Comparison of ENCODE assay signal across 23 cellular contexts in genomic region chr14:101599234-101599885, GRCh38. TPM values are rescaled to one million over a fixed set of nuclear protein-coding genes. Genes with fewer than 3 reads are reported as not detected.
DNase-seq lines count a peak whose midpoint lies in the region; ATAC-seq and TF ChIP-seq lines count a peak whose summit lies in the region.
"Had no signal": no experiment of that assay in that cellular context is flagged by ENCODE, and none has a peak within 500 bp of the region (broad histone marks: within the 10 kb centered on the region; RNA-seq: fewer than 3 reads in every experiment).

No MANE protein-coding gene starts in this region.

- H3K4me3 Mint-ChIP-seq in activated CD8-positive, alpha-beta T cell treated with anti-CD3 and anti-CD28 coated beads, Interleukin-2, amount 10 ng/mL, durations not matched to agents 7 days and 5 days, result no peak overlapping the region
- H3K4me3 Mint-ChIP-seq in activated CD8-positive, alpha-beta T cell treated with anti-CD3 and anti-CD28 coated beads for 36 hours, result no peak overlapping the region
- no peak overlapping the region for H3K4me3 Mint-ChIP-seq in stimulated activated effector memory CD8-positive, alpha-beta T cell treated with anti-CD3 and anti-CD28 coated beads, Interleukin-12 subunit alpha, Interleukin-12 subunit beta, amount 100 ng/mL, for 72 hours
- H3K4me3 Mint-ChIP-seq: CD8-positive, alpha-beta T cell; IgD-negative memory B cell had no signal

- H3K4me3 ChIP-seq in left ventricle myocardium inferior (no peak overlapping the region), heart left ventricle (no peak overlapping the region), esophagus muscularis mucosa (no peak overlapping the region)
- H3K4me3 ChIP-seq: GM12878 had no signal

- POLR2A ChIA-PET in activated CD8-positive, alpha-beta T cell treated with anti-CD3 and anti-CD28 coated beads, Interleukin-2, amount 10 ng/mL, durations not matched to agents 7 days and 5 days (lab: Charles Lee), result no interaction called here
- POLR2A ChIA-PET in activated CD8-positive, alpha-beta T cell treated with anti-CD3 and anti-CD28 coated beads for 36 hours (lab: Charles Lee), result interaction anchor here (0.8 kb wide), 1 partner anchor 36 kb away, joined by 3 read pairs; no protein-coding TSS in a partner anchor

- H3K27me3 ChIP-seq in left ventricle myocardium inferior (ENCODE audit: low read depth) (peaks cover 42% of the 10 kb centered on the region), heart left ventricle (peaks cover 0 to 7% (median 0%) of the 10 kb centered on the region in 9 donors), esophagus muscularis mucosa (peaks cover 0 to 22% (median 0%) of the 10 kb centered on the region in 4 donors)

- peaks cover 38% of the 10 kb centered on the region for H3K4me1 Mint-ChIP-seq in activated CD8-positive, alpha-beta T cell treated with anti-CD3 and anti-CD28 coated beads, Interleukin-2, amount 10 ng/mL, durations not matched to agents 7 days and 5 days (ENCODE audit: low read depth)
- peaks cover 35% of the 10 kb centered on the region for H3K4me1 Mint-ChIP-seq in activated CD8-positive, alpha-beta T cell treated with anti-CD3 and anti-CD28 coated beads for 36 hours (ENCODE audit: low read depth)
- H3K4me1 Mint-ChIP-seq in stimulated activated effector memory CD8-positive, alpha-beta T cell treated with anti-CD3 and anti-CD28 coated beads, Interleukin-12 subunit alpha, Interleukin-12 subunit beta, amount 100 ng/mL, for 72 hours, result peaks cover 37% of the 10 kb centered on the region

- ATAC-seq in activated CD8-positive, alpha-beta T cell treated with anti-CD3 and anti-CD28 coated beads, Interleukin-2, amount 10 ng/mL, durations not matched to agents 7 days and 5 days, result no peak
- ATAC-seq in activated CD8-positive, alpha-beta T cell treated with anti-CD3 and anti-CD28 coated beads for 36 hours, result no peak
- no peak for ATAC-seq in heart left ventricle
- ATAC-seq in stimulated activated effector memory CD8-positive, alpha-beta T cell treated with anti-CD3 and anti-CD28 coated beads, Interleukin-12 subunit alpha, Interleukin-12 subunit beta, amount 100 ng/mL, for 72 hours, result no peak
- ATAC-seq: CD8-positive, alpha-beta T cell; GM12878; PC-3 had no signal

- peaks cover 25% of the 10 kb centered on the region for H3K36me3 Mint-ChIP-seq in activated CD8-positive, alpha-beta T cell treated with anti-CD3 and anti-CD28 coated beads, Interleukin-2, amount 10 ng/mL, durations not matched to agents 7 days and 5 days (ENCODE audit: low read depth)
- peaks cover 7% of the 10 kb centered on the region for H3K36me3 Mint-ChIP-seq in activated CD8-positive, alpha-beta T cell treated with anti-CD3 and anti-CD28 coated beads for 36 hours (ENCODE audit: low read depth)
- peaks cover 5% of the 10 kb centered on the region for H3K36me3 Mint-ChIP-seq in stimulated activated effector memory CD8-positive, alpha-beta T cell treated with anti-CD3 and anti-CD28 coated beads, Interleukin-12 subunit alpha, Interleukin-12 subunit beta, amount 100 ng/mL, for 72 hours
- H3K36me3 Mint-ChIP-seq: CD8-positive, alpha-beta T cell had no signal

- DNase-seq in activated CD8-positive, alpha-beta T cell treated with anti-CD3 and anti-CD28 coated beads, Interleukin-2, amount 10 ng/mL, durations not matched to agents 7 days and 5 days, result peak; percentile 8
- DNase-seq in activated CD8-positive, alpha-beta T cell treated with anti-CD3 and anti-CD28 coated beads for 36 hours, result no peak
- peak; percentile 5 for DNase-seq in left ventricle myocardium inferior
- DNase-seq in heart left ventricle, result no peak
- DNase-seq in esophagus muscularis mucosa (ENCODE audit: extremely low spot score), result peak; percentile 53
- no peak for DNase-seq in stimulated activated effector memory CD8-positive, alpha-beta T cell treated with anti-CD3 and anti-CD28 coated beads, Interleukin-12 subunit alpha, Interleukin-12 subunit beta, amount 100 ng/mL, for 72 hours (ENCODE audit: low spot score in 2 of 2)
- no peak for DNase-seq in kidney glomerular epithelial cell (lab: John Stamatoyannopoulos, UW)
- no peak for DNase-seq in Ammon's horn (ENCODE audit: low spot score)
- DNase-seq: Calu3, EL, Karpas-422, NCI-H1417 treated with DMSO at 0.1 percent for 48 hours, NCI-H1930, NCI-H345, NCI-H524 treated with DMSO at 0.1 percent for 48 hours, PC-3, RPMI8226 had no signal

- no peaks in the 10 kb centered on the region for H3K27me3 Mint-ChIP-seq in activated CD8-positive, alpha-beta T cell treated with anti-CD3 and anti-CD28 coated beads, Interleukin-2, amount 10 ng/mL, durations not matched to agents 7 days and 5 days (ENCODE audit: low read depth)
- no peaks in the 10 kb centered on the region for H3K27me3 Mint-ChIP-seq in activated CD8-positive, alpha-beta T cell treated with anti-CD3 and anti-CD28 coated beads for 36 hours
- H3K27me3 Mint-ChIP-seq: IgD-negative memory B cell had no signal

- H3K9me3 Mint-ChIP-seq in activated CD8-positive, alpha-beta T cell treated with anti-CD3 and anti-CD28 coated beads, Interleukin-2, amount 10 ng/mL, durations not matched to agents 7 days and 5 days (ENCODE audit: insufficient read depth), result peaks cover 15% of the 10 kb centered on the region
- H3K9me3 Mint-ChIP-seq in activated CD8-positive, alpha-beta T cell treated with anti-CD3 and anti-CD28 coated beads for 36 hours, result peaks cover 13% of the 10 kb centered on the region
- peaks cover 3% of the 10 kb centered on the region for H3K9me3 Mint-ChIP-seq in stimulated activated effector memory CD8-positive, alpha-beta T cell treated with anti-CD3 and anti-CD28 coated beads, Interleukin-12 subunit alpha, Interleukin-12 subunit beta, amount 100 ng/mL, for 72 hours

- H3K27ac ChIP-seq in left ventricle myocardium inferior (replicated peaks), result no peak overlapping the region
- H3K27ac ChIP-seq in heart left ventricle, result no peak overlapping the region
- no peak overlapping the region for H3K27ac ChIP-seq in esophagus muscularis mucosa (replicated peaks in 1 of 4)

- H3K9me3 ChIP-seq in left ventricle myocardium inferior (replicated peaks) (peaks cover 26% of the 10 kb centered on the region), heart left ventricle (peaks cover 0 to 8% (median 0%) of the 10 kb centered on the region in 12 donors), esophagus muscularis mucosa (peaks cover 0 to 15% (median 3%) of the 10 kb centered on the region in 4 donors)

- CTCF ChIA-PET in activated CD8-positive, alpha-beta T cell treated with anti-CD3 and anti-CD28 coated beads, Interleukin-2, amount 10 ng/mL, durations not matched to agents 7 days and 5 days (lab: Charles Lee), result no interaction called here
- CTCF ChIA-PET in activated CD8-positive, alpha-beta T cell treated with anti-CD3 and anti-CD28 coated beads for 36 hours (lab: Charles Lee), result no interaction called here

- no peak for TF ChIP-seq EP300 in esophagus muscularis mucosa (IDR thresholded peaks at IDR 0.05)

- H3K27ac Mint-ChIP-seq in activated CD8-positive, alpha-beta T cell treated with anti-CD3 and anti-CD28 coated beads, Interleukin-2, amount 10 ng/mL, durations not matched to agents 7 days and 5 days, result no peak overlapping the region
- no peak overlapping the region for H3K27ac Mint-ChIP-seq in activated CD8-positive, alpha-beta T cell treated with anti-CD3 and anti-CD28 coated beads for 36 hours
- H3K27ac Mint-ChIP-seq in stimulated activated effector memory CD8-positive, alpha-beta T cell treated with anti-CD3 and anti-CD28 coated beads, Interleukin-12 subunit alpha, Interleukin-12 subunit beta, amount 100 ng/mL, for 72 hours, result peak overlapping the region; percentile 58
- H3K27ac Mint-ChIP-seq: IgD-negative memory B cell had no signal

- WGBS in heart left ventricle, 4 donors, result 92 to 96% (median 93%) methylated on average over 13 of the region's 13 CpGs
- WGBS in esophagus muscularis mucosa, result 94% methylated on average over 10 of the region's 13 CpGs

- H3K36me3 ChIP-seq in left ventricle myocardium inferior, result no peaks in the 10 kb centered on the region
- no peaks in the 10 kb centered on the region for H3K36me3 ChIP-seq in heart left ventricle
- H3K36me3 ChIP-seq in esophagus muscularis mucosa, result no peaks in the 10 kb centered on the region

- intact Hi-C loops in activated CD8-positive, alpha-beta T cell treated with anti-CD3 and anti-CD28 coated beads for 36 hours (cut with micrococcal nuclease), result no loop called here
- intact Hi-C loops in left ventricle myocardium inferior (cut with micrococcal nuclease), result no loop called here
- intact Hi-C loops in heart left ventricle (cut with DNase I), result no loop called here
- intact Hi-C loops in esophagus muscularis mucosa (cut with DNase I), result no loop called here

- TF ChIP-seq POLR2A in heart left ventricle (IDR thresholded peaks at IDR 0.05) (no peak), esophagus muscularis mucosa (IDR thresholded peaks at IDR 0.05; ENCODE audit: low read depth) (no peak)

- H3K4me1 ChIP-seq in left ventricle myocardium inferior (no peaks in the 10 kb centered on the region), heart left ventricle (peaks cover 0 to 7% (median 0%) of the 10 kb centered on the region in 12 donors), esophagus muscularis mucosa (no peaks in the 10 kb centered on the region)

- TF ChIP-seq CTCF in activated CD8-positive, alpha-beta T cell treated with anti-CD3 and anti-CD28 coated beads for 36 hours (IDR thresholded peaks at IDR 0.05), result no peak
- TF ChIP-seq CTCF in left ventricle myocardium inferior (IDR thresholded peaks at IDR 0.05; ENCODE audit: borderline replicate concordance) (no peak), heart left ventricle (IDR thresholded peaks at IDR 0.05) (no peak), esophagus muscularis mucosa (IDR thresholded peaks at IDR 0.05) (no peak)

RNA-seq across cellular contexts. Expression of gene DIO3, which starts 38.1 kb away (rescaled TPM):
- total RNA-seq in activated CD8-positive, alpha-beta T cell treated with anti-CD3 and anti-CD28 coated beads, Interleukin-2, amount 10 ng/mL, durations not matched to agents 7 days and 5 days, result not detected
- not detected for total RNA-seq in activated CD8-positive, alpha-beta T cell treated with anti-CD3 and anti-CD28 coated beads for 36 hours
- not detected for total RNA-seq in left ventricle myocardium inferior
- total RNA-seq in heart left ventricle, result under 1 TPM in 4 of 9 donors, not detected in 5; 0.12 to 0.48 (median 0.36) TPM
- polyA plus RNA-seq in heart left ventricle, result under 1 TPM in 1 of 2 donors, not detected in 1; 0.21 TPM
- 1 to 10 TPM in 3 of 4 donors, under 1 TPM in 1; 0.99 to 1.7 (median 1.2) TPM for total RNA-seq in esophagus muscularis mucosa
- total RNA-seq: A172; CD8-positive, alpha-beta T cell; GM12878; MCF 10A had no signal
- polyA plus RNA-seq: BJ, GM12878, IgD-negative memory B cell had no signal

Comparison
In these comparisons a context has a peak if more than half of its experiments do, and no peak if none do; other contexts are left out.
1. DNase-seq: peak in activated CD8-positive, alpha-beta T cell treated with anti-CD3 and anti-CD28 coated beads, Interleukin-2, amount 10 ng/mL, durations not matched to agents 7 days and 5 days (single experiment), left ventricle myocardium inferior (single experiment) and esophagus muscularis mucosa (single experiment); none in activated CD8-positive, alpha-beta T cell treated with anti-CD3 and anti-CD28 coated beads for 36 hours (single experiment), heart left ventricle (0 of 5), stimulated activated effector memory CD8-positive, alpha-beta T cell treated with anti-CD3 and anti-CD28 coated beads, Interleukin-12 subunit alpha, Interleukin-12 subunit beta, amount 100 ng/mL, for 72 hours (0 of 2), kidney glomerular epithelial cell (single experiment) and Ammon's horn (single experiment).